In genomic region chr2:207333599-207334308, GRCh38 we compare ENCODE assay signal across 1 cellular context.
TF ChIP-seq lines count a peak whose summit lies in the region.

No MANE protein-coding gene starts in this region.

TF ChIP-seq in HCT116, 20 proteins besides CTCF, POLR2A, EP300 and RAD21 (continued from another document):
- no peak for TF ChIP-seq ZBTB33 (IDR thresholded peaks at IDR 0.05; ENCODE audit: extremely low read depth, insufficient replicate concordance, low read length)
